In the genomic region with DNA sequence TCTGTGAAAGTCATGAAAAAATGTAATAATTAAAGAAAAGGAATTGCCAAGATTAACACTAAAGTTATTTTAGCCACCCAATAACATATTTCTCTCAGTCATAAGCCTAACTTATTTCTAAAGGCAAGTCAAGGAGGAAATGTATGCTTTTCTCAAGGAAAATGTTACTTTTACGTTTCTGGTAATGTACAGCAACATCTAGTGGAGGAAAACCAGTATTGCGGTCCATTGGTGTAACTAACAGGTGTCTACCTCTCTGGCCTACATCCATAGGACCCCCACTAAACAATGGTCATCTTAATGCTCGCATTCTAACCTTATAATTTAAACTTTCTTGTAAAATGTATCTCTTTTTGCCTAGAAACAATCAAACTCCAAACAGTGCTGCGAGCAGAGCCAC, we compare ENCODE assay signal across 10 cellular contexts.
DNase-seq lines count a peak whose midpoint lies in the region; ATAC-seq and TF ChIP-seq lines count a peak whose summit lies in the region.
"Had no signal": no experiment of that assay in that cellular context is flagged by ENCODE, and none has a peak within 500 bp of the region (broad histone marks: within the 10 kb centered on the region; RNA-seq: fewer than 3 reads in every experiment).

No MANE protein-coding gene starts in this region.

- CTCF ChIA-PET in HCT116 (lab: Charles Lee), result no interaction called here
- CTCF ChIA-PET in WTC11 (lab: Charles Lee), result no interaction called here

- no peak overlapping the region for H3K4me3 ChIP-seq in DND-41 (ENCODE audit: low read depth in 1 of 2, low read length in 2 of 2)
- H3K4me3 ChIP-seq in HCT116 (replicated peaks in 1 of 2; ENCODE audit: low read depth in 1 of 2, low read length in 2 of 2), result no peak overlapping the region

- no peak for DNase-seq in DND-41
- DNase-seq in HCT116 (ENCODE audit: low read depth, low spot score), result no peak
- DNase-seq in WTC11 (ENCODE audit: low spot score), result no peak
- peak; percentile 23 for DNase-seq in iris pigment epithelial cell (ENCODE audit: low read depth)
- DNase-seq in activated CD8-positive, alpha-beta memory T cell treated with anti-CD3 and anti-CD28 coated beads, Interleukin-2, amount 50 U/mL, for 48 hours, result no peak
- no peak for DNase-seq in activated effector memory CD4-positive, alpha-beta T cell treated with anti-CD3 and anti-CD28 coated beads, Interleukin-2, amount 50 U/mL, for 16 hours
- DNase-seq in NCI-H2196 (lab: John Stamatoyannopoulos, UW; ENCODE audit: unreplicated experiment), result no peak
- DNase-seq: cortex of kidney; stimulated activated naive CD4-positive, alpha-beta T cell had no signal

- no peaks in the 10 kb centered on the region for H3K27me3 ChIP-seq in DND-41 (ENCODE audit: insufficient read depth, low read length, poor library complexity)
- H3K27me3 ChIP-seq in HCT116 (ENCODE audit: insufficient read depth, low read length), result no peaks in the 10 kb centered on the region

- H3K27ac ChIP-seq in DND-41 (ENCODE audit: low read length) (no peak overlapping the region), HCT116 (ENCODE audit: low read depth, low read length) (no peak overlapping the region)

- intact Hi-C loops in HCT116 (cut with micrococcal nuclease), result loop anchor here (2.0 kb wide), 2 partner anchors 344 to 712 kb away; no protein-coding TSS in a partner anchor

- ATAC-seq in DND-41 (ENCODE audit: insufficient read depth, low read depth), result no peak
- ATAC-seq in HCT116, result no peak
- peak; percentile 72; the same call in 1 of the 2 replicates for ATAC-seq in WTC11
- ATAC-seq in GM21786 (IDR thresholded peaks at IDR 0.05; ENCODE audit: unreplicated experiment), result no peak

- H2AFZ ChIP-seq in DND-41 (ENCODE audit: low read depth, low read length) (no peak overlapping the region), HCT116 (ENCODE audit: low read depth, low read length, poor library complexity, severe bottlenecking) (no peak overlapping the region)

- H3K27ac Mint-ChIP-seq in WTC11, result no peak overlapping the region

- H3K36me3 Mint-ChIP-seq in WTC11, result peaks cover 49% of the 10 kb centered on the region

- TF ChIP-seq CTCF in DND-41 (IDR thresholded peaks at IDR 0.05; ENCODE audit: borderline replicate concordance, extremely low read depth, low read length, poor library complexity, severe bottlenecking), result peak; percentile 33
- peak; percentile 43 to 76 (median 63); a peak in 5 of 6 replicates for TF ChIP-seq CTCF in HCT116 (IDR thresholded peaks at IDR 0.05 in 2 of 3, conservative IDR thresholded peaks at IDR 0.05 in 1 of 3; ENCODE audit: borderline replicate concordance in 1 of 3, insufficient read depth in 1 of 3, low read depth in 2 of 3, low read length in 2 of 3)
- TF ChIP-seq CTCF in WTC11 (IDR thresholded peaks at IDR 0.05), result peak; percentile 63

- H3K4me2 ChIP-seq in DND-41 (ENCODE audit: insufficient read depth, low read length) (no peak overlapping the region), HCT116 (ENCODE audit: low read length) (no peak overlapping the region)

- TF ChIP-seq POLR2A in HCT116 (IDR thresholded peaks at IDR 0.05; ENCODE audit: borderline replicate concordance, extremely low read depth, insufficient read depth, insufficient read length), result no peak

- no peaks in the 10 kb centered on the region for H3K36me3 ChIP-seq in DND-41 (ENCODE audit: insufficient read depth, low read length)
- H3K36me3 ChIP-seq in HCT116 (ENCODE audit: control insufficient read depth in 1 of 2, insufficient read depth in 2 of 2, low read length in 2 of 2), result peaks cover 0 to 14% of the 10 kb centered on the region in 2 experiments; a peak in 2 of 4 replicates

- H3K4me3 Mint-ChIP-seq in WTC11, result no peak overlapping the region

- H3K9me2 ChIP-seq in HCT116 (ENCODE audit: insufficient read depth), result no peaks in the 10 kb centered on the region

- H3K4me1 ChIP-seq in DND-41 (ENCODE audit: insufficient read depth, low read length) (no peaks in the 10 kb centered on the region), HCT116 (ENCODE audit: control insufficient read depth in 1 of 2, insufficient read depth in 2 of 2, low read length in 2 of 2) (no peaks in the 10 kb centered on the region)

- BruUV-seq in HCT116 (replicated peaks; lab: Mats Ljungman, UMichigan), result no TSS peak

- no peak overlapping the region for H3K9ac ChIP-seq in DND-41 (ENCODE audit: low read depth, low read length)
- no peak overlapping the region for H3K9ac ChIP-seq in HCT116 (ENCODE audit: low read length)

- H3K9me3 ChIP-seq in DND-41 (ENCODE audit: insufficient read depth, low read length, severe bottlenecking), result peaks cover 29% of the 10 kb centered on the region
- H3K9me3 ChIP-seq in HCT116 (ENCODE audit: control insufficient read depth in 1 of 2, insufficient read depth in 1 of 2, low read depth in 1 of 2, low read length in 2 of 2), result peaks cover 25 to 32% of the 10 kb centered on the region in 2 experiments

- no peaks in the 10 kb centered on the region for H3K4me1 Mint-ChIP-seq in WTC11

- peak; percentile 72 for TF ChIP-seq RAD21 in HCT116 (IDR thresholded peaks at IDR 0.05; ENCODE audit: low read depth)

- H3K79me2 ChIP-seq in DND-41 (ENCODE audit: insufficient read depth, low read length) (no peaks in the 10 kb centered on the region), HCT116 (ENCODE audit: insufficient read depth, low read length) (no peaks in the 10 kb centered on the region)

- no peaks in the 10 kb centered on the region for H4K20me1 ChIP-seq in DND-41 (ENCODE audit: insufficient read depth, low read length)
- H4K20me1 ChIP-seq in HCT116 (ENCODE audit: insufficient read depth), result no peaks in the 10 kb centered on the region

- POLR2A ChIA-PET in HCT116 (lab: Charles Lee), result no interaction called here
- POLR2A ChIA-PET in WTC11 (lab: Charles Lee), result no interaction called here

- H3K27me3 Mint-ChIP-seq in WTC11 (ENCODE audit: low read depth), result peaks cover 14% of the 10 kb centered on the region

- RAD21 ChIA-PET in HCT116 (lab: Charles Lee; ENCODE audit: low non-redundant PET in 1 of 2, low total read pairs in 2 of 2, uncharacterized antibody in 2 of 2, unreplicated experiment in 2 of 2), result no interaction called here

- peaks cover 55% of the 10 kb centered on the region for H3K9me3 Mint-ChIP-seq in WTC11

TF ChIP-seq in HCT116, 20 proteins besides CTCF, POLR2A, EP300 and RAD21 (continues in another document):
- TF ChIP-seq, protein P1, sequence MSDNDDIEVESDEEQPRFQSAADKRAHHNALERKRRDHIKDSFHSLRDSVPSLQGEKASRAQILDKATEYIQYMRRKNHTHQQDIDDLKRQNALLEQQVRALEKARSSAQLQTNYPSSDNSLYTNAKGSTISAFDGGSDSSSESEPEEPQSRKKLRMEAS (IDR thresholded peaks at IDR 0.05), result no peak
- TF ChIP-seq TCF7L2 (IDR thresholded peaks at IDR 0.05; ENCODE audit: borderline replicate concordance, extremely low read depth, insufficient read depth, insufficient read length) (no peak), SIN3A (IDR thresholded peaks at IDR 0.05; ENCODE audit: low read depth) (no peak), ELF1 (IDR thresholded peaks at IDR 0.05; ENCODE audit: borderline replicate concordance, low read depth) (no peak), EZH2 (IDR thresholded peaks at IDR 0.05) (no peak)

TF ChIP-seq in WTC11, 78 proteins besides CTCF, POLR2A, EP300 and RAD21 (continues in another document):
- TF ChIP-seq, protein P2, sequence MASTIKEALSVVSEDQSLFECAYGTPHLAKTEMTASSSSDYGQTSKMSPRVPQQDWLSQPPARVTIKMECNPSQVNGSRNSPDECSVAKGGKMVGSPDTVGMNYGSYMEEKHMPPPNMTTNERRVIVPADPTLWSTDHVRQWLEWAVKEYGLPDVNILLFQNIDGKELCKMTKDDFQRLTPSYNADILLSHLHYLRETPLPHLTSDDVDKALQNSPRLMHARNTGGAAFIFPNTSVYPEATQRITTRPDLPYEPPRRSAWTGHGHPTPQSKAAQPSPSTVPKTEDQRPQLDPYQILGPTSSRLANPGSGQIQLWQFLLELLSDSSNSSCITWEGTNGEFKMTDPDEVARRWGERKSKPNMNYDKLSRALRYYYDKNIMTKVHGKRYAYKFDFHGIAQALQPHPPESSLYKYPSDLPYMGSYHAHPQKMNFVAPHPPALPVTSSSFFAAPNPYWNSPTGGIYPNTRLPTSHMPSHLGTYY (CRISPR knock-in tag; IDR thresholded peaks at IDR 0.05), result no peak
- TF ChIP-seq ELF4 (CRISPR knock-in tag; IDR thresholded peaks at IDR 0.05; ENCODE audit: low read depth) (no peak), HMGA2 (CRISPR knock-in tag; IDR thresholded peaks at IDR 0.05) (no peak), CREB1 (CRISPR knock-in tag; IDR thresholded peaks at IDR 0.05) (no peak), TCF7 (CRISPR knock-in tag; IDR thresholded peaks at IDR 0.05; ENCODE audit: low read depth) (no peak), GRHL2 (CRISPR knock-in tag; IDR thresholded peaks at IDR 0.05; ENCODE audit: insufficient replicate concordance, severe bottlenecking) (no peak), OVOL2 (CRISPR knock-in tag; IDR thresholded peaks at IDR 0.05; ENCODE audit: borderline replicate concordance) (no peak), ZBTB21 (CRISPR knock-in tag; IDR thresholded peaks at IDR 0.05; ENCODE audit: borderline replicate concordance) (no peak), TEAD4 (CRISPR knock-in tag; IDR thresholded peaks at IDR 0.05) (no peak)
- TF ChIP-seq, protein P3, sequence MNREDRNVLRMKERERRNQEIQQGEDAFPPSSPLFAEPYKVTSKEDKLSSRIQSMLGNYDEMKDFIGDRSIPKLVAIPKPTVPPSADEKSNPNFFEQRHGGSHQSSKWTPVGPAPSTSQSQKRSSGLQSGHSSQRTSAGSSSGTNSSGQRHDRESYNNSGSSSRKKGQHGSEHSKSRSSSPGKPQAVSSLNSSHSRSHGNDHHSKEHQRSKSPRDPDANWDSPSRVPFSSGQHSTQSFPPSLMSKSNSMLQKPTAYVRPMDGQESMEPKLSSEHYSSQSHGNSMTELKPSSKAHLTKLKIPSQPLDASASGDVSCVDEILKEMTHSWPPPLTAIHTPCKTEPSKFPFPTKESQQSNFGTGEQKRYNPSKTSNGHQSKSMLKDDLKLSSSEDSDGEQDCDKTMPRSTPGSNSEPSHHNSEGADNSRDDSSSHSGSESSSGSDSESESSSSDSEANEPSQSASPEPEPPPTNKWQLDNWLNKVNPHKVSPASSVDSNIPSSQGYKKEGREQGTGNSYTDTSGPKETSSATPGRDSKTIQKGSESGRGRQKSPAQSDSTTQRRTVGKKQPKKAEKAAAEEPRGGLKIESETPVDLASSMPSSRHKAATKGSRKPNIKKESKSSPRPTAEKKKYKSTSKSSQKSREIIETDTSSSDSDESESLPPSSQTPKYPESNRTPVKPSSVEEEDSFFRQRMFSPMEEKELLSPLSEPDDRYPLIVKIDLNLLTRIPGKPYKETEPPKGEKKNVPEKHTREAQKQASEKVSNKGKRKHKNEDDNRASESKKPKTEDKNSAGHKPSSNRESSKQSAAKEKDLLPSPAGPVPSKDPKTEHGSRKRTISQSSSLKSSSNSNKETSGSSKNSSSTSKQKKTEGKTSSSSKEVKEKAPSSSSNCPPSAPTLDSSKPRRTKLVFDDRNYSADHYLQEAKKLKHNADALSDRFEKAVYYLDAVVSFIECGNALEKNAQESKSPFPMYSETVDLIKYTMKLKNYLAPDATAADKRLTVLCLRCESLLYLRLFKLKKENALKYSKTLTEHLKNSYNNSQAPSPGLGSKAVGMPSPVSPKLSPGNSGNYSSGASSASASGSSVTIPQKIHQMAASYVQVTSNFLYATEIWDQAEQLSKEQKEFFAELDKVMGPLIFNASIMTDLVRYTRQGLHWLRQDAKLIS (CRISPR knock-in tag; IDR thresholded peaks at IDR 0.05; ENCODE audit: borderline replicate concordance), result no peak
